Comparison of ENCODE assay signal across 1 cellular context in genomic region chr9:129489838-129490582, GRCh38.
TF ChIP-seq lines count a peak whose summit lies in the region.

No MANE protein-coding gene starts in this region.

TF ChIP-seq in HEK293, 187 proteins besides CTCF, POLR2A, EP300 and RAD21 (continued from another document):
- TF ChIP-seq TSHZ1 (tag by site-specific recombination; IDR thresholded peaks at IDR 0.05; ENCODE audit: borderline replicate concordance) (no peak), ZNF639 (tag by site-specific recombination; IDR thresholded peaks at IDR 0.05) (peak; percentile 53; the same call in 1 of the 2 replicates), SP7 (tag by site-specific recombination; IDR thresholded peaks at IDR 0.05) (no peak), ELK4 (IDR thresholded peaks at IDR 0.05; ENCODE audit: borderline replicate concordance, low read depth, low read length) (no peak), ZNF174 (tag by site-specific recombination; IDR thresholded peaks at IDR 0.05) (no peak), OVOL3 (tag by site-specific recombination; IDR thresholded peaks at IDR 0.05) (no peak), WT1 (tag by site-specific recombination; IDR thresholded peaks at IDR 0.05) (peak; percentile 30; the same call in 1 of the 2 replicates), ZNF571 (tag by site-specific recombination; IDR thresholded peaks at IDR 0.05) (no peak), EGR2 (tag by site-specific recombination; IDR thresholded peaks at IDR 0.05; ENCODE audit: low read depth) (peak; percentile 97), SETDB1 (IDR thresholded peaks at IDR 0.05; ENCODE audit: insufficient read length, low read length) (no peak), PRDM6 (tag by site-specific recombination; IDR thresholded peaks at IDR 0.05) (no peak), ZNF549 (tag by site-specific recombination; IDR thresholded peaks at IDR 0.05) (no peak), ZNF600 (tag by site-specific recombination; IDR thresholded peaks at IDR 0.05) (peak; percentile 91), ATF2 (tag by site-specific recombination; IDR thresholded peaks at IDR 0.05; ENCODE audit: low read depth) (no peak), ZBTB20 (tag by site-specific recombination; IDR thresholded peaks at IDR 0.05) (peak; percentile 35; the same call in 1 of the 2 replicates), ZBTB8A (tag by site-specific recombination; IDR thresholded peaks at IDR 0.05) (no peak; the same call in 1 of the 2 replicates), KLF17 (tag by site-specific recombination; IDR thresholded peaks at IDR 0.05) (peak; percentile 76; the same call in 1 of the 2 replicates), ZNF433 (tag by site-specific recombination; IDR thresholded peaks at IDR 0.05; ENCODE audit: low read depth) (no peak), REPIN1 (tag by site-specific recombination; IDR thresholded peaks at IDR 0.05; ENCODE audit: low read depth) (no peak), ZBTB11 (tag by site-specific recombination; conservative IDR thresholded peaks at IDR 0.05; ENCODE audit: low read depth) (no peak), ZNF623 (tag by site-specific recombination; IDR thresholded peaks at IDR 0.05) (peak; percentile 98), PRDM4 (tag by site-specific recombination; IDR thresholded peaks at IDR 0.05) (no peak), ZNF701 (tag by site-specific recombination; IDR thresholded peaks at IDR 0.05) (no peak), GLIS2 (tag by site-specific recombination; IDR thresholded peaks at IDR 0.05) (peak; percentile 41; the same call in 1 of the 2 replicates), ZIC2 (tag by site-specific recombination; IDR thresholded peaks at IDR 0.05) (peak; percentile 6; the same call in 1 of the 2 replicates), ZNF777 (tag by site-specific recombination; IDR thresholded peaks at IDR 0.05; ENCODE audit: borderline replicate concordance) (no peak), ZNF776 (tag by site-specific recombination; IDR thresholded peaks at IDR 0.05; ENCODE audit: borderline replicate concordance) (no peak), PRDM1 (tag by site-specific recombination; IDR thresholded peaks at IDR 0.05) (no peak), ZNF704 (tag by site-specific recombination; IDR thresholded peaks at IDR 0.05) (no peak), ZNF214 (tag by site-specific recombination; IDR thresholded peaks at IDR 0.05; ENCODE audit: borderline replicate concordance) (no peak), ZNF596 (tag by site-specific recombination; IDR thresholded peaks at IDR 0.05) (no peak), ZNF398 (tag by site-specific recombination; IDR thresholded peaks at IDR 0.05) (peak; percentile 57; the same call in 1 of the 2 replicates), ZBTB6 (tag by site-specific recombination; IDR thresholded peaks at IDR 0.05) (peak; percentile 21; the same call in 1 of the 2 replicates), ZFP41 (tag by site-specific recombination; IDR thresholded peaks at IDR 0.05; ENCODE audit: borderline replicate concordance) (no peak), ZNF175 (tag by site-specific recombination; IDR thresholded peaks at IDR 0.05) (no peak), RBAK (tag by site-specific recombination; IDR thresholded peaks at IDR 0.05) (no peak), ZNF624 (tag by site-specific recombination; IDR thresholded peaks at IDR 0.05) (no peak)
